7 cellular contexts compared by ENCODE assay signal in genomic region chr16:31118223-31119155, GRCh38. TPM values are rescaled to one million over a fixed set of nuclear protein-coding genes. Genes with fewer than 3 reads are reported as not detected.
DNase-seq lines count a peak whose midpoint lies in the region; ATAC-seq and TF ChIP-seq lines count a peak whose summit lies in the region.
"Had no signal": no experiment of that assay in that cellular context is flagged by ENCODE, and none has a peak within 500 bp of the region (broad histone marks: within the 10 kb centered on the region; RNA-seq: fewer than 3 reads in every experiment).

No MANE protein-coding gene starts in this region.

- no peak for TF ChIP-seq CTCF in esophagus muscularis mucosa (IDR thresholded peaks at IDR 0.05)

- WGBS in esophagus muscularis mucosa: 53% methylated on average over 9 of the region's 9 CpGs

- peaks cover 33% of the 10 kb centered on the region for H3K36me3 Mint-ChIP-seq in activated CD4-positive, alpha-beta T cell treated with anti-CD3 and anti-CD28 coated beads for 36 hours (ENCODE audit: low read depth)

- no peaks in the 10 kb centered on the region for H3K9me3 Mint-ChIP-seq in activated CD4-positive, alpha-beta T cell treated with anti-CD3 and anti-CD28 coated beads for 36 hours (ENCODE audit: low read depth)
- no peaks in the 10 kb centered on the region for H3K9me3 Mint-ChIP-seq in stimulated activated naive CD8-positive, alpha-beta T cell treated with anti-CD3 and anti-CD28 coated beads, Interleukin-15, amount 100 ng/mL, for 72 hours

- H3K4me3 ChIP-seq in esophagus muscularis mucosa: peak overlapping the region; percentile 79 to 81 (median 80)

- H3K27ac Mint-ChIP-seq in activated CD4-positive, alpha-beta T cell treated with anti-CD3 and anti-CD28 coated beads for 36 hours: peak overlapping the region; percentile 83
- H3K27ac Mint-ChIP-seq in stimulated activated naive CD8-positive, alpha-beta T cell treated with anti-CD3 and anti-CD28 coated beads, Interleukin-15, amount 100 ng/mL, for 72 hours: peak overlapping the region; percentile 50 to 90

- H3K27me3 ChIP-seq in esophagus muscularis mucosa: no peaks in the 10 kb centered on the region

- TF ChIP-seq POLR2A in esophagus muscularis mucosa (IDR thresholded peaks at IDR 0.05; ENCODE audit: low read depth): no peak

- H3K36me3 ChIP-seq in esophagus muscularis mucosa: peaks cover 26 to 48% (median 42%) of the 10 kb centered on the region in 4 donors

- H3K4me3 Mint-ChIP-seq in activated CD4-positive, alpha-beta T cell treated with anti-CD3 and anti-CD28 coated beads for 36 hours: peak overlapping the region; percentile 88
- H3K4me3 Mint-ChIP-seq in stimulated activated naive CD8-positive, alpha-beta T cell treated with anti-CD3 and anti-CD28 coated beads, Interleukin-15, amount 100 ng/mL, for 72 hours: peak overlapping the region; percentile 87 to 96

- no peaks in the 10 kb centered on the region for H3K27me3 Mint-ChIP-seq in activated CD4-positive, alpha-beta T cell treated with anti-CD3 and anti-CD28 coated beads for 36 hours
- H3K27me3 Mint-ChIP-seq in stimulated activated naive CD8-positive, alpha-beta T cell treated with anti-CD3 and anti-CD28 coated beads, Interleukin-15, amount 100 ng/mL, for 72 hours: no peaks in the 10 kb centered on the region

- intact Hi-C loops in activated CD4-positive, alpha-beta T cell treated with anti-CD3 and anti-CD28 coated beads for 36 hours (cut with DNase I, micrococcal nuclease): no loop called here
- intact Hi-C loops in esophagus muscularis mucosa (cut with DNase I): no loop called here

- H3K27ac ChIP-seq in esophagus muscularis mucosa (replicated peaks in 1 of 4): peak overlapping the region; percentile 93 to 99 (median 96)

- DNase-seq in activated CD4-positive, alpha-beta T cell treated with anti-CD3 and anti-CD28 coated beads for 36 hours: no peak
- no peak for DNase-seq in activated CD4-positive, alpha-beta T cell treated with anti-CD3 and anti-CD28 coated beads for 48 hours
- no peak for DNase-seq in esophagus muscularis mucosa (ENCODE audit: extremely low spot score)
- DNase-seq in stimulated activated naive CD8-positive, alpha-beta T cell treated with anti-CD3 and anti-CD28 coated beads, Interleukin-15, amount 100 ng/mL, for 72 hours: no peak
- no peak for DNase-seq in SK-N-DZ (ENCODE audit: low spot score)
- DNase-seq in activated gamma-delta T cell (lab: John Stamatoyannopoulos, UW): no peak

- peaks cover 24 to 32% (median 29%) of the 10 kb centered on the region in 4 donors for H3K4me1 ChIP-seq in esophagus muscularis mucosa

- no peaks in the 10 kb centered on the region for H3K9me3 ChIP-seq in esophagus muscularis mucosa

- CTCF ChIA-PET in activated CD4-positive, alpha-beta T cell treated with anti-CD3 and anti-CD28 coated beads for 36 hours (lab: Charles Lee): interaction anchor here (0.6 to 3.3 kb wide), 4 partner anchors 23 to 52 kb away, joined by 3 to 28 read pairs (median 7); partner anchors contain the start of genes ZNF646 and ZNF668

- POLR2A ChIA-PET in activated CD4-positive, alpha-beta T cell treated with anti-CD3 and anti-CD28 coated beads for 36 hours (lab: Charles Lee): interaction anchor here (1.0 to 1.8 kb wide), 9 partner anchors 11 to 756 kb away, joined by 3 to 26 read pairs (median 5); partner anchors contain the start of genes BCKDK, FUS, VKORC1 and ZNF267

- ATAC-seq in activated CD4-positive, alpha-beta T cell treated with anti-CD3 and anti-CD28 coated beads for 36 hours: no peak
- no peak for ATAC-seq in stimulated activated naive CD8-positive, alpha-beta T cell treated with anti-CD3 and anti-CD28 coated beads, Interleukin-15, amount 100 ng/mL, for 72 hours

- peak; percentile 5 for TF ChIP-seq EP300 in esophagus muscularis mucosa (IDR thresholded peaks at IDR 0.05)

- peaks cover 14% of the 10 kb centered on the region for H3K4me1 Mint-ChIP-seq in activated CD4-positive, alpha-beta T cell treated with anti-CD3 and anti-CD28 coated beads for 36 hours
- H3K4me1 Mint-ChIP-seq in stimulated activated naive CD8-positive, alpha-beta T cell treated with anti-CD3 and anti-CD28 coated beads, Interleukin-15, amount 100 ng/mL, for 72 hours: peaks cover 44% of the 10 kb centered on the region

RNA-seq across cellular contexts. Expression of gene KAT8, which starts 1.0 kb away (rescaled TPM):
- total RNA-seq in activated CD4-positive, alpha-beta T cell treated with anti-CD3 and anti-CD28 coated beads for 36 hours: 10 to 100 TPM; 53.6 to 63.1 TPM
- 10 to 100 TPM; 61.0 to 83.4 (median 72.6) TPM for total RNA-seq in esophagus muscularis mucosa
- polyA plus RNA-seq in SK-N-DZ (2014; cell fraction: cytosol; rRNA removed): 116 and 121 TPM in 2 replicates
- 109 and 110 TPM in 2 replicates for polyA plus RNA-seq in SK-N-DZ (2014; cell fraction: nucleus; rRNA removed)

RNA-seq across cellular contexts. Expression of gene BCKDK, which starts 10.3 kb away (rescaled TPM):
- 10 to 100 TPM; 50.0 to 53.3 TPM for total RNA-seq in activated CD4-positive, alpha-beta T cell treated with anti-CD3 and anti-CD28 coated beads for 36 hours
- total RNA-seq in esophagus muscularis mucosa: 10 to 100 TPM; 34.1 to 73.7 (median 51.4) TPM
- 24.8 and 28.5 TPM in 2 replicates for polyA plus RNA-seq in SK-N-DZ (2014; cell fraction: cytosol; rRNA removed)
- 32.7 and 47.2 TPM in 2 replicates for polyA plus RNA-seq in SK-N-DZ (2014; cell fraction: nucleus; rRNA removed)

RNA-seq across cellular contexts. Expression of gene PRSS8, which starts 17.0 kb away (rescaled TPM):
- total RNA-seq in activated CD4-positive, alpha-beta T cell treated with anti-CD3 and anti-CD28 coated beads for 36 hours: not detected
- total RNA-seq in esophagus muscularis mucosa: under 1 TPM in 1 of 4 donors, not detected in 3; 0.34 TPM
- 0.70 and 1.0 TPM in 2 replicates for polyA plus RNA-seq in SK-N-DZ (2014; cell fraction: cytosol; rRNA removed)
- polyA plus RNA-seq in SK-N-DZ (2014; cell fraction: nucleus; rRNA removed): 0.12 and 1.0 TPM in 2 replicates
- total RNA-seq: Daoy had no signal

RNA-seq across cellular contexts. Expression of gene VKORC1, which starts 23.9 kb away (rescaled TPM):
- total RNA-seq in activated CD4-positive, alpha-beta T cell treated with anti-CD3 and anti-CD28 coated beads for 36 hours: 10 to 100 TPM; 59.6 to 64.2 TPM
- 100 to 1,000 TPM in 2 of 4 donors, 10 to 100 TPM in 2; 81.4 to 122 (median 108) TPM for total RNA-seq in esophagus muscularis mucosa
- 152 and 159 TPM in 2 replicates for polyA plus RNA-seq in SK-N-DZ (2014; cell fraction: cytosol; rRNA removed)
- 119 and 126 TPM in 2 replicates for polyA plus RNA-seq in SK-N-DZ (2014; cell fraction: nucleus; rRNA removed)

RNA-seq across cellular contexts. Expression of gene PRSS53, which starts 29.7 kb away (rescaled TPM):
- total RNA-seq in activated CD4-positive, alpha-beta T cell treated with anti-CD3 and anti-CD28 coated beads for 36 hours: 1 to 10 TPM; 4.0 to 9.2 TPM
- 1 to 10 TPM in 3 of 4 donors, under 1 TPM in 1; 0.83 to 2.3 (median 1.2) TPM for total RNA-seq in esophagus muscularis mucosa
- polyA plus RNA-seq in SK-N-DZ (2014; cell fraction: cytosol; rRNA removed): 2.0 and 4.6 TPM in 2 replicates
- 51.5 and 64.1 TPM in 2 replicates for polyA plus RNA-seq in SK-N-DZ (2014; cell fraction: nucleus; rRNA removed)
